ENCODE assay signal across 6 cellular contexts in genomic region chr16:58331708-58332036, GRCh38. TPM values are rescaled to one million over a fixed set of nuclear protein-coding genes. Genes with fewer than 3 reads are reported as not detected.
"Had no signal": no experiment of that assay in that cellular context is flagged by ENCODE, and none has a peak within 500 bp of the region (broad histone marks: within the 10 kb centered on the region; RNA-seq: fewer than 3 reads in every experiment).

No MANE protein-coding gene starts in this region.

RNA-seq across cellular contexts. Expression of gene PRSS54, which starts 36.8 kb away (rescaled TPM):
- total RNA-seq: activated CD8-positive, alpha-beta T cell treated with anti-CD3 and anti-CD28 coated beads, Interleukin-2, amount 10 ng/mL, durations not matched to agents 7 days and 5 days; activated naive CD8-positive, alpha-beta T cell treated with anti-CD3 and anti-CD28 coated beads, Interleukin-2, amount 10 ng/mL, durations not matched to agents 7 days and 5 days; adrenal gland; cardiac septum; SJSA1; T-helper 1 cell treated with Interleukin-12 subunit alpha and Interleukin-12 subunit beta and Interleukin-4 antibody, amounts not matched to agents 30 ng/mL and 1 ng/mL, for 36 hours had no signal
- polyA plus RNA-seq: adrenal gland had no signal
